9 cellular contexts compared by ENCODE assay signal in the genomic region with DNA sequence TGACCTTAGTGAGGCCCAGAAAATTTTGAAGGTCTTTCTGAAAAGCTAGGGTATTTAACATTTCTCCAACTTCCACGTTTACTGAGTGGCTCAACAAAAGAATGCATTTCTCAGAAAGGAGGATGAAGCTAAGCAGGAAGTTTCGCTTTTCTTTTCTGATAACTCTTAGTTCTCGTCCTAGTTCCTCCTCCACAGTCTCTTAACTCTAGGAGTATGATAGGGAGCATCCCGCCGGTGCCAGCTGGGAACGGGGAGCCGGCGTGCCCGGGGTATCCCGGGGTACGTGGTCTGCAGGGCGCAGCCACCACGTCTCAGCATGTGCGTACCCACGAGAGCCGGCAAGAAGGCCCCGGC. TPM values are rescaled to one million over a fixed set of nuclear protein-coding genes. Genes with fewer than 3 reads are reported as not detected.
DNase-seq lines count a peak whose midpoint lies in the region; ATAC-seq and TF ChIP-seq lines count a peak whose summit lies in the region.
"Had no signal": no experiment of that assay in that cellular context is flagged by ENCODE, and none has a peak within 500 bp of the region (broad histone marks: within the 10 kb centered on the region; RNA-seq: fewer than 3 reads in every experiment).

No MANE protein-coding gene starts in this region.

- POLR2A ChIA-PET in Caco-2 (lab: Charles Lee): interaction anchor here (1.0 to 1.9 kb wide), 6 partner anchors 24 to 183 kb away, joined by 3 to 14 read pairs (median 8); a partner anchor contains a TSS

- H3K27me3 Mint-ChIP-seq in Caco-2 (ENCODE audit: insufficient read depth, unreplicated experiment): no peaks in the 10 kb centered on the region
- H3K27me3 Mint-ChIP-seq in naive B cell: no peaks in the 10 kb centered on the region

- H3K9me3 Mint-ChIP-seq in Caco-2 (ENCODE audit: unreplicated experiment): no peaks in the 10 kb centered on the region
- H3K9me3 Mint-ChIP-seq in naive B cell: no peaks in the 10 kb centered on the region

- H3K36me3 ChIP-seq in Caco-2 (ENCODE audit: control insufficient read depth, insufficient read depth, low read length) (no peaks in the 10 kb centered on the region), Karpas-422 (ENCODE audit: insufficient read depth, low read length) (peaks cover 27% of the 10 kb centered on the region; the same call in 1 of the 2 replicates)

- no peak for TF ChIP-seq CTCF in Caco-2 (IDR thresholded peaks at IDR 0.05; ENCODE audit: insufficient read depth in 1 of 2, low read depth in 1 of 2, low read length in 1 of 2, severe bottlenecking in 1 of 2, unreplicated experiment in 1 of 2)
- TF ChIP-seq CTCF in dorsolateral prefrontal cortex (IDR thresholded peaks at IDR 0.05 in 54 of 56, conservative IDR thresholded peaks at IDR 0.05 in 2 of 56; ENCODE audit: low read depth in 1 of 56, partially characterized antibody in 56 of 56): no peak

- peaks cover 21% of the 10 kb centered on the region for H4K20me1 ChIP-seq in Karpas-422 (ENCODE audit: insufficient read depth, low read depth, low read length)

- H3K27ac ChIP-seq in Karpas-422 (ENCODE audit: low read length) (peak overlapping the region; percentile 39; the same call in 1 of the 2 replicates), dorsolateral prefrontal cortex (peak overlapping the region in 58 of 59 donors; percentile 66 to 100 (median 99))

- H3K4me2 ChIP-seq in Karpas-422 (ENCODE audit: low read depth, low read length, poor library complexity, severe bottlenecking): peak overlapping the region; percentile 98

- peak overlapping the region; percentile 96 for H3K9ac ChIP-seq in Karpas-422 (ENCODE audit: low read length)

- CTCF ChIA-PET in Caco-2 (lab: Charles Lee): interaction anchor here (0.6 to 1.6 kb wide), 7 partner anchors 82 to 142 kb away, joined by 3 to 8 read pairs (median 5); a partner anchor contains a TSS

- peaks cover 18% of the 10 kb centered on the region for H3K4me1 Mint-ChIP-seq in Caco-2 (ENCODE audit: low read depth, unreplicated experiment)
- H3K4me1 Mint-ChIP-seq in naive B cell: peaks cover 39 to 72% (median 46%) of the 10 kb centered on the region in 3 donors

- H3K9me2 ChIP-seq in Karpas-422 (replicated peaks; ENCODE audit: insufficient read depth, low read length): no peaks in the 10 kb centered on the region

- H3K27me3 ChIP-seq in Caco-2 (replicated peaks; ENCODE audit: control insufficient read depth, insufficient read depth, low read length) (no peaks in the 10 kb centered on the region), Karpas-422 (ENCODE audit: low read length) (no peaks in the 10 kb centered on the region), dorsolateral prefrontal cortex (no peaks in the 10 kb centered on the region)

- DNase-seq in Caco-2 (no peak), Karpas-422 (no peak), dorsolateral prefrontal cortex (no peak), naive B cell (no peak), COLO668 (lab: John Stamatoyannopoulos, UW; ENCODE audit: unreplicated experiment) (no peak), NCI-H1092 (lab: John Stamatoyannopoulos, UW) (no peak), HT-29 (ENCODE audit: low spot score) (no peak)

- no peaks in the 10 kb centered on the region for H3K9me3 ChIP-seq in Caco-2
- H3K9me3 ChIP-seq in Karpas-422 (ENCODE audit: low read length): no peaks in the 10 kb centered on the region

- H2AFZ ChIP-seq in Karpas-422 (ENCODE audit: low read length): peak overlapping the region; percentile 69; the same call in 1 of the 2 replicates

- H3K27ac Mint-ChIP-seq in Caco-2 (ENCODE audit: unreplicated experiment) (peak overlapping the region; percentile 98), naive B cell (peak overlapping the region; percentile 96 to 99 (median 98))

- H3K36me3 Mint-ChIP-seq in Caco-2 (ENCODE audit: insufficient read depth, unreplicated experiment) (peaks cover 50% of the 10 kb centered on the region), naive B cell (peaks cover 0 to 14% of the 10 kb centered on the region in 2 donors)

- H3K4me3 ChIP-seq in Caco-2 (ENCODE audit: low read depth, low read length) (peak overlapping the region; percentile 97), Karpas-422 (ENCODE audit: low read length) (peak overlapping the region; percentile 95), dorsolateral prefrontal cortex (peak overlapping the region; percentile 76 to 100 (median 97))

- peaks cover 94% of the 10 kb centered on the region for H3K79me2 ChIP-seq in Karpas-422 (ENCODE audit: low read length)

- peak overlapping the region; percentile 91 for H3K4me3 Mint-ChIP-seq in Caco-2 (ENCODE audit: unreplicated experiment)
- peak overlapping the region; percentile 97 to 100 (median 98) for H3K4me3 Mint-ChIP-seq in naive B cell

- H3K4me1 ChIP-seq in Caco-2: peaks cover 12% of the 10 kb centered on the region
- H3K4me1 ChIP-seq in Karpas-422 (ENCODE audit: low read length): peaks cover 51% of the 10 kb centered on the region

- intact Hi-C loops in Caco-2 (cut with micrococcal nuclease; ENCODE audit: unreplicated experiment): loop anchor here (1.0 to 5.0 kb wide), 5 partner anchors 24 to 1566 kb away; a partner anchor contains a TSS
- intact Hi-C loops in dorsolateral prefrontal cortex (cut with DNase I): loop anchor here (1.0 to 5.0 kb wide), 4 partner anchors 24 to 1544 kb away; a partner anchor contains a TSS

- peak; percentile 15 for ATAC-seq in GM21619 (IDR thresholded peaks at IDR 0.05; ENCODE audit: unreplicated experiment)
- peak; percentile 10 to 12 for ATAC-seq in naive B cell (ENCODE audit: low read depth in 2 of 2)

- TSS peak; percentile 64 for BruUV-seq in Caco-2 (replicated peaks; lab: Mats Ljungman, UMichigan)

RNA-seq across cellular contexts. Expression of a gene that starts 0.3 kb away (rescaled TPM):
- 244 and 245 TPM in 2 replicates for total RNA-seq in Caco-2 (2022)
- 137 and 158 TPM in 2 replicates for total RNA-seq in Karpas-422 (2014; rRNA removed; shearing (Covaris generic); ENCODE audit: low replicate concordance)
- total RNA-seq in dorsolateral prefrontal cortex: 10 to 100 TPM; 39.4 to 84.1 (median 60.8) TPM
- 100 to 1,000 TPM; 164 to 243 (median 184) TPM for polyA plus RNA-seq in naive B cell (ENCODE audit: low read depth in 6 of 6)
- total RNA-seq in HT-29 (2014; rRNA removed; shearing (Covaris generic)): 117 and 141 TPM in 2 replicates

RNA-seq across cellular contexts. Expression of a gene that starts 0.5 kb away (rescaled TPM):
- total RNA-seq in Caco-2 (2022): 25.1 and 27.1 TPM in 2 replicates
- 50.2 and 72.0 TPM in 2 replicates for total RNA-seq in Karpas-422 (2014; rRNA removed; shearing (Covaris generic); ENCODE audit: low replicate concordance)
- 100 to 1,000 TPM; 104 to 284 (median 207) TPM for total RNA-seq in dorsolateral prefrontal cortex
- polyA plus RNA-seq in naive B cell (ENCODE audit: low read depth in 6 of 6): 100 to 1,000 TPM in 5 of 6 donors, 10 to 100 TPM in 1; 82.1 to 159 (median 128) TPM
- total RNA-seq in HT-29 (2014; rRNA removed; shearing (Covaris generic)): 21.6 and 22.5 TPM in 2 replicates

RNA-seq across cellular contexts. Expression of a gene that starts 24.0 kb away (rescaled TPM):
- total RNA-seq in Caco-2 (2022): 70.1 and 71.3 TPM in 2 replicates
- total RNA-seq in Karpas-422 (2014; rRNA removed; shearing (Covaris generic); ENCODE audit: low replicate concordance): 58.4 and 97.3 TPM in 2 replicates
- total RNA-seq in dorsolateral prefrontal cortex: 10 to 100 TPM; 45.1 to 91.6 (median 59.6) TPM
- polyA plus RNA-seq in naive B cell (ENCODE audit: low read depth in 6 of 6): 10 to 100 TPM; 27.4 to 49.7 (median 39.2) TPM
- 28.7 and 45.0 TPM in 2 replicates for total RNA-seq in HT-29 (2014; rRNA removed; shearing (Covaris generic))

RNA-seq across cellular contexts. Expression of a gene that starts 29.7 kb away (rescaled TPM):
- not detected in 2 replicates for total RNA-seq in Caco-2 (2022)
- total RNA-seq in Karpas-422 (2014; rRNA removed; shearing (Covaris generic); ENCODE audit: low replicate concordance): not detected in 2 replicates
- total RNA-seq in dorsolateral prefrontal cortex: not detected
- not detected for polyA plus RNA-seq in naive B cell (ENCODE audit: low read depth in 6 of 6)
- total RNA-seq in HT-29 (2014; rRNA removed; shearing (Covaris generic)): not detected in 2 replicates
- total RNA-seq: RPMI7951 had no signal

RNA-seq across cellular contexts. Expression of a gene that starts 54.1 kb away (rescaled TPM):
- total RNA-seq in Caco-2 (2022) (not detected in 2 replicates), dorsolateral prefrontal cortex (not detected)
- total RNA-seq in Karpas-422 (2014; rRNA removed; shearing (Covaris generic); ENCODE audit: low replicate concordance): not detected in 2 replicates
- under 1 TPM in 1 of 6 donors, not detected in 5; 0.34 TPM for polyA plus RNA-seq in naive B cell (ENCODE audit: low read depth in 6 of 6)
- not detected in 2 replicates for total RNA-seq in HT-29 (2014; rRNA removed; shearing (Covaris generic))
- total RNA-seq: RPMI7951 had no signal
